In genomic region chr16:56912746-56913703, GRCh38 we compare ENCODE assay signal across 1 cellular context.
TF ChIP-seq lines count a peak whose summit lies in the region.

No MANE protein-coding gene starts in this region.

TF ChIP-seq in K562, 482 proteins besides CTCF, POLR2A, EP300 and RAD21:
- peak; percentile 69 for TF ChIP-seq EGR1 (conservative IDR thresholded peaks at IDR 0.05)
- TF ChIP-seq ETV1 (tag; conservative IDR thresholded peaks at IDR 0.05; ENCODE audit: low read depth) = no peak
